In genomic region chr6:74607468-74607867, GRCh38 we compare ENCODE assay signal across 23 cellular contexts.
"Had no signal": no experiment of that assay in that cellular context is flagged by ENCODE, and none has a peak within 500 bp of the region (broad histone marks: within the 10 kb centered on the region; RNA-seq: fewer than 3 reads in every experiment).

No MANE protein-coding gene starts in this region.

- H3K9me3 Mint-ChIP-seq: activated naive CD4-positive, alpha-beta T cell treated with anti-CD3 and anti-CD28 coated beads, Interleukin-2, amount 50 U/mL, for 24 hours; dendritic cell treated with granulocyte-macrophage colony-stimulating factor and Interleukin-4, amounts not matched to agents 40 ng/mL and 50 ng/mL, for 4 days had no signal

- H3K36me3 ChIP-seq: ascending aorta, ovary, tibial nerve, uterus, WERI-Rb-1 had no signal

- H3K27me3 ChIP-seq: ascending aorta, hepatocyte, ovary, tibial nerve, uterus had no signal

- H3K4me1 Mint-ChIP-seq: activated naive CD4-positive, alpha-beta T cell treated with anti-CD3 and anti-CD28 coated beads, Interleukin-2, amount 50 U/mL, for 24 hours had no signal

- H3K27ac Mint-ChIP-seq: activated naive CD4-positive, alpha-beta T cell treated with anti-CD3 and anti-CD28 coated beads, Interleukin-2, amount 50 U/mL, for 24 hours; activated T-cell treated with anti-CD3 and anti-CD28 coated beads, Interleukin-2, amount 50 U/mL, for 72 hours; dendritic cell treated with granulocyte-macrophage colony-stimulating factor and Interleukin-4, amounts not matched to agents 40 ng/mL and 50 ng/mL, for 4 days had no signal

- DNase-seq: activated CD4-positive, alpha-beta T cell treated with anti-CD3 and anti-CD28 coated beads for 1 hour; activated CD8-positive, alpha-beta memory T cell treated with anti-CD3 and anti-CD28 coated beads for 24 hours; activated CD8-positive, alpha-beta memory T cell treated with anti-CD3 and anti-CD28 coated beads, Interleukin-2, amount 50 U/mL, for 48 hours; activated effector memory CD4-positive, alpha-beta T cell treated with anti-CD3 and anti-CD28 coated beads, Interleukin-2, amount 50 U/mL, for 16 hours; activated T-cell treated with anti-CD3 and anti-CD28 coated beads, Interleukin-2, amount 50 U/mL, for 72 hours; effector memory CD4-positive, alpha-beta T cell; left colon; midbrain; ovary; psoas muscle; stimulated activated CD4-positive, alpha-beta T cell treated with anti-CD3 and anti-CD28 coated beads, Interleukin-12 subunit alpha, Interleukin-12 subunit beta, amount 100 ng/mL, for 4 hours; stimulated activated CD4-positive, alpha-beta T cell treated with anti-CD3 and anti-CD28 coated beads, Interleukin-1b, Interleukin-23, amount 100 ng/mL, for 48 hours; stimulated activated naive CD4-positive, alpha-beta T cell treated with Interleukin-2 at 50 U/mL for 16 hours; substantia nigra; uterus; WERI-Rb-1 had no signal

- H3K79me2 ChIP-seq: hepatocyte had no signal

- H3K4me1 ChIP-seq: psoas muscle, uterus had no signal

- H3K4me3 ChIP-seq: ascending aorta, hepatocyte, lung, ovary, psoas muscle, tibial nerve, uterus had no signal

- H3K4me2 ChIP-seq: hepatocyte had no signal

- H3K27ac ChIP-seq: hepatocyte, psoas muscle, WERI-Rb-1 had no signal

- H3K36me3 Mint-ChIP-seq: activated naive CD4-positive, alpha-beta T cell treated with anti-CD3 and anti-CD28 coated beads, Interleukin-2, amount 50 U/mL, for 24 hours had no signal

- H2AFZ ChIP-seq: hepatocyte had no signal

- ATAC-seq: activated T-cell treated with anti-CD3 and anti-CD28 coated beads, Interleukin-2, amount 50 U/mL, for 72 hours; left colon had no signal

- H3K27me3 Mint-ChIP-seq: activated naive CD4-positive, alpha-beta T cell treated with anti-CD3 and anti-CD28 coated beads, Interleukin-2, amount 50 U/mL, for 24 hours; dendritic cell treated with granulocyte-macrophage colony-stimulating factor and Interleukin-4, amounts not matched to agents 40 ng/mL and 50 ng/mL, for 4 days had no signal

- H3K4me3 Mint-ChIP-seq: activated naive CD4-positive, alpha-beta T cell treated with anti-CD3 and anti-CD28 coated beads, Interleukin-2, amount 50 U/mL, for 24 hours; activated T-cell treated with anti-CD3 and anti-CD28 coated beads, Interleukin-2, amount 50 U/mL, for 72 hours; dendritic cell treated with granulocyte-macrophage colony-stimulating factor and Interleukin-4, amounts not matched to agents 40 ng/mL and 50 ng/mL, for 4 days; neural crest cell had no signal

- H3K9me3 ChIP-seq: ascending aorta, ovary, psoas muscle, tibial nerve, uterus had no signal
